1 cellular context compared by ENCODE assay signal in the genomic region with DNA sequence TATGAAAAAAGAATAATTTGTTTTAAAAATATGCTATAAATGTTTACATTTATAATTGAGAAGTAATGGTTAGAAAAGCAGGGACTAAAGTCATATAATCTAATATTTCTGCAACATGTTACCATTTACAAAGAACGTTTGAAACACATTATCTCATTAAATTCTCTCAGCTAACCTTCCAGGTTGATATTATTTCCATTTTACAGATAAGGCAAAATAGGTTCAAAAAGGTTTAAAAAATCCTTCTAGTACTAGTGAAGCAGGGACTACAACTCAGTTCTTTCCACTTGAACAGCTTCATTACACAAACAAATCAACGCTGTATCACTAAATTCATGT.
TF ChIP-seq lines count a peak whose summit lies in the region.

No MANE protein-coding gene starts in this region.

TF ChIP-seq in GM23338, 12 proteins besides CTCF, POLR2A, EP300 and RAD21 (continued from another document):
- TF ChIP-seq, protein P1, sequence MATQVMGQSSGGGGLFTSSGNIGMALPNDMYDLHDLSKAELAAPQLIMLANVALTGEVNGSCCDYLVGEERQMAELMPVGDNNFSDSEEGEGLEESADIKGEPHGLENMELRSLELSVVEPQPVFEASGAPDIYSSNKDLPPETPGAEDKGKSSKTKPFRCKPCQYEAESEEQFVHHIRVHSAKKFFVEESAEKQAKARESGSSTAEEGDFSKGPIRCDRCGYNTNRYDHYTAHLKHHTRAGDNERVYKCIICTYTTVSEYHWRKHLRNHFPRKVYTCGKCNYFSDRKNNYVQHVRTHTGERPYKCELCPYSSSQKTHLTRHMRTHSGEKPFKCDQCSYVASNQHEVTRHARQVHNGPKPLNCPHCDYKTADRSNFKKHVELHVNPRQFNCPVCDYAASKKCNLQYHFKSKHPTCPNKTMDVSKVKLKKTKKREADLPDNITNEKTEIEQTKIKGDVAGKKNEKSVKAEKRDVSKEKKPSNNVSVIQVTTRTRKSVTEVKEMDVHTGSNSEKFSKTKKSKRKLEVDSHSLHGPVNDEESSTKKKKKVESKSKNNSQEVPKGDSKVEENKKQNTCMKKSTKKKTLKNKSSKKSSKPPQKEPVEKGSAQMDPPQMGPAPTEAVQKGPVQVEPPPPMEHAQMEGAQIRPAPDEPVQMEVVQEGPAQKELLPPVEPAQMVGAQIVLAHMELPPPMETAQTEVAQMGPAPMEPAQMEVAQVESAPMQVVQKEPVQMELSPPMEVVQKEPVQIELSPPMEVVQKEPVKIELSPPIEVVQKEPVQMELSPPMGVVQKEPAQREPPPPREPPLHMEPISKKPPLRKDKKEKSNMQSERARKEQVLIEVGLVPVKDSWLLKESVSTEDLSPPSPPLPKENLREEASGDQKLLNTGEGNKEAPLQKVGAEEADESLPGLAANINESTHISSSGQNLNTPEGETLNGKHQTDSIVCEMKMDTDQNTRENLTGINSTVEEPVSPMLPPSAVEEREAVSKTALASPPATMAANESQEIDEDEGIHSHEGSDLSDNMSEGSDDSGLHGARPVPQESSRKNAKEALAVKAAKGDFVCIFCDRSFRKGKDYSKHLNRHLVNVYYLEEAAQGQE (IDR thresholded peaks at IDR 0.05; ENCODE audit: unreplicated experiment) = no peak
- TF ChIP-seq NANOG (IDR thresholded peaks at IDR 0.05; ENCODE audit: borderline replicate concordance) (no peak), EZH2phosphoT487 (IDR thresholded peaks at IDR 0.05; ENCODE audit: unreplicated experiment) (no peak), POLR2AphosphoS5 (IDR thresholded peaks at IDR 0.05; ENCODE audit: low read depth) (no peak), JUNB (IDR thresholded peaks at IDR 0.05; ENCODE audit: unreplicated experiment) (no peak), ZNF331 (CRISPR knock-in tag; IDR thresholded peaks at IDR 0.05; ENCODE audit: low read depth) (no peak), ZNF114 (CRISPR knock-in tag; IDR thresholded peaks at IDR 0.05) (no peak), CREB1 (CRISPR knock-in tag; IDR thresholded peaks at IDR 0.05; ENCODE audit: low read depth) (no peak), EZH2 (IDR thresholded peaks at IDR 0.05; ENCODE audit: low read depth, unreplicated experiment) (no peak), STAT1 (IDR thresholded peaks at IDR 0.05; ENCODE audit: unreplicated experiment) (no peak)
- TF ChIP-seq, protein P2, sequence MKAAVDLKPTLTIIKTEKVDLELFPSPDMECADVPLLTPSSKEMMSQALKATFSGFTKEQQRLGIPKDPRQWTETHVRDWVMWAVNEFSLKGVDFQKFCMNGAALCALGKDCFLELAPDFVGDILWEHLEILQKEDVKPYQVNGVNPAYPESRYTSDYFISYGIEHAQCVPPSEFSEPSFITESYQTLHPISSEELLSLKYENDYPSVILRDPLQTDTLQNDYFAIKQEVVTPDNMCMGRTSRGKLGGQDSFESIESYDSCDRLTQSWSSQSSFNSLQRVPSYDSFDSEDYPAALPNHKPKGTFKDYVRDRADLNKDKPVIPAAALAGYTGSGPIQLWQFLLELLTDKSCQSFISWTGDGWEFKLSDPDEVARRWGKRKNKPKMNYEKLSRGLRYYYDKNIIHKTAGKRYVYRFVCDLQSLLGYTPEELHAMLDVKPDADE (IDR thresholded peaks at IDR 0.05) = no peak
